Comparison of ENCODE assay signal across 19 cellular contexts in the genomic region with DNA sequence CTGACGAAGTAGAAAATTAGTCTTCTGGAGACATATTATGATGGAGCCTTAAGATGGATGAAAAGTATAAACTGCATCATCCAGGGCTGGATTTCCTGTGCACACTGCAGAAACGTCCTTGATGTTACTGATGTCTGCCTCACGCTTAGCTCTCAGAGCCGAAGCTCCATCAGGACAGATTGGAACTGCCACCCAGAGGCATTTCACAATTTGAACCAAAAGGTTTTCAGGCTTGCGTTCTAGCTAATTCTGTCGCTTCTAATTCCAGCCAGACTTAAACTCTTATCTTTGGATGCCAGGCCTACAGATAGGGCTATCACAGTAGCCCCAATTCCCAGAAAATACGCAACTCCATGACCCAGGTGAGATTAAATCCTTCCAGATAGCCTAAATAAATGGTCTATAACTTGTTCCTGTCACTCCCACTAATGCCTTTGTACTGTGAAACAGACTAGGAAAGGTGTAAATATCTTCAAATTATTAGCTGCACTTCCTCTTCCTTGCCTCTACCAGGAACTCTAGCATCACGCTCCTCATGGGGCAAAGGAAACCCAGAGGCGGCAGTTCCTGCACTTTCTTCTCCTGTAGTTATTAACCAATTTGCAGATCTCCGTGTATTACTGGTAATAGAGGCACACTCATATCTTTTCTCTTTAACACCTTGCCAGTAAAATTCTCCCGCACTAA.
DNase-seq lines count a peak whose midpoint lies in the region; ATAC-seq, FAIRE-seq and TF ChIP-seq lines count a peak whose summit lies in the region.
"Had no signal": no experiment of that assay in that cellular context is flagged by ENCODE, and none has a peak within 500 bp of the region (broad histone marks: within the 10 kb centered on the region; RNA-seq: fewer than 3 reads in every experiment).

No MANE protein-coding gene starts in this region.

- H2BK120ac ChIP-seq in mesendoderm (ENCODE audit: low read depth, low read length) = no peak overlapping the region

- no peak overlapping the region for H3K4ac ChIP-seq in mesendoderm (ENCODE audit: low read depth, low read length)

- peak in 6 of 8 donors; percentile 42 to 88 (median 62) for ATAC-seq in heart right ventricle
- ATAC-seq in K562 = no peak
- ATAC-seq: HCT116 had no signal

- H2AK5ac ChIP-seq in mesendoderm (ENCODE audit: low read length) = no peak overlapping the region

- H3K9ac ChIP-seq in K562 (ENCODE audit: insufficient read depth in 1 of 2, low read depth in 2 of 2, low read length in 2 of 2) = no peak overlapping the region
- no peak overlapping the region for H3K9ac ChIP-seq in mesendoderm (ENCODE audit: low read length)

- TF ChIP-seq EP300 in K562 (IDR thresholded peaks at IDR 0.05; ENCODE audit: low read length) = no peak
- no peak for TF ChIP-seq EP300 in ovary (IDR thresholded peaks at IDR 0.05)

- no peak for DNase-seq in heart right ventricle
- no peak for DNase-seq in cardiac septum (ENCODE audit: low spot score)
- DNase-seq in K562 (ENCODE audit: extremely low read depth in 1 of 4, low spot score in 3 of 4) = no peak
- DNase-seq in mesendoderm = peak; percentile 40
- no peak for DNase-seq in ovary
- DNase-seq in NCI-H2107 treated with DMSO at 0.1 percent for 48 hours (lab: John Stamatoyannopoulos, UW; ENCODE audit: unreplicated experiment) = no peak
- DNase-seq: ACHN; Caco-2; CD4-positive, alpha-beta T cell; GDM1; GOT3; H7; HFFc6 had no signal

- TF ChIP-seq CTCF in heart right ventricle (IDR thresholded peaks at IDR 0.05) (no peak), K562 (IDR thresholded peaks at IDR 0.05 in 2 of 3, conservative IDR thresholded peaks at IDR 0.05 in 1 of 3; ENCODE audit: insufficient read depth in 2 of 3, low read depth in 1 of 3, low read length in 3 of 3) (no peak), ovary (IDR thresholded peaks at IDR 0.05) (no peak)

- H3K27me3 ChIP-seq in heart right ventricle (no peaks in the 10 kb centered on the region), K562 (ENCODE audit: control insufficient read depth in 2 of 2, insufficient read depth in 2 of 2, low read length in 2 of 2) (no peaks in the 10 kb centered on the region), mesendoderm (ENCODE audit: insufficient read depth, low read length, poor library complexity) (no peaks in the 10 kb centered on the region), ovary (no peaks in the 10 kb centered on the region)

- BruUV-seq in K562 (replicated peaks; lab: Mats Ljungman, UMichigan) = no TSS peak

- TF ChIP-seq RAD21 in K562 (CRISPR knock-in tag; conservative IDR thresholded peaks at IDR 0.05 in 1 of 2, IDR thresholded peaks at IDR 0.05 in 1 of 2) = no peak

- no peak overlapping the region for H3K56ac ChIP-seq in mesendoderm (ENCODE audit: low read length)

- no peak overlapping the region for H3K4me3 ChIP-seq in heart right ventricle
- H3K4me3 ChIP-seq in K562 = no peak overlapping the region
- no peak overlapping the region for H3K4me3 ChIP-seq in mesendoderm (ENCODE audit: low read length)
- no peak overlapping the region for H3K4me3 ChIP-seq in ovary

- H4K20me1 ChIP-seq in K562 (replicated peaks; ENCODE audit: control insufficient read depth, insufficient read depth, low read length) = no peaks in the 10 kb centered on the region

- 54 to 69% methylated on average over 11 of the region's 11 CpGs for WGBS in heart right ventricle, 2 donors
- WGBS in K562 (ENCODE audit: insufficient coverage, low coverage, missing lambda C conversion rate) = 1% methylated on average over 11 of the region's 11 CpGs
- WGBS in mesendoderm (ENCODE audit: extremely low coverage, insufficient coverage, low lambda C conversion rate) = no CpG with 5 or more reads among the region's 11 CpGs
- WGBS in ovary, 3 donors = 88 to 93% (median 88%) methylated on average over 11 of the region's 11 CpGs

- intact Hi-C loops in heart right ventricle (cut with DNase I) (no loop called here), cardiac septum (cut with DNase I) (no loop called here), K562 (cut with micrococcal nuclease) (no loop called here), ovary (cut with DNase I) (no loop called here)

- H4K8ac ChIP-seq in mesendoderm (ENCODE audit: low read depth, low read length) = no peak overlapping the region

- no peak overlapping the region for H2BK5ac ChIP-seq in mesendoderm (ENCODE audit: low read length)

- no peaks in the 10 kb centered on the region for H3K9me1 ChIP-seq in K562 (ENCODE audit: control insufficient read depth, insufficient read depth, low read length)

- in situ Hi-C loops in K562 (cut with MboI) = no loop called here

- H3K9me3 ChIP-seq in heart right ventricle (peaks cover 0 to 2% (median 0%) of the 10 kb centered on the region in 11 donors), K562 (replicated peaks; ENCODE audit: control insufficient read depth, insufficient read depth, low read depth, low read length) (no peaks in the 10 kb centered on the region), ovary (no peaks in the 10 kb centered on the region)
- H3K9me3 ChIP-seq: Caco-2 had no signal

- no peak overlapping the region for H2AFZ ChIP-seq in K562 (ENCODE audit: low read depth, low read length)

- TF ChIP-seq POLR2A in K562 (conservative IDR thresholded peaks at IDR 0.05) (no peak), ovary (IDR thresholded peaks at IDR 0.05) (no peak)

- FAIRE-seq in K562 (lab: Jason Lieb, UNC) = no peak
- FAIRE-seq: D721Med, GM12892, GM18507 had no signal

- H3K79me2 ChIP-seq in K562 (ENCODE audit: control insufficient read depth, insufficient read depth, low read length) = no peaks in the 10 kb centered on the region
- H3K79me2 ChIP-seq in mesendoderm (ENCODE audit: control insufficient read depth, insufficient read depth, low read length) = no peaks in the 10 kb centered on the region

- no peak overlapping the region for H3K27ac ChIP-seq in heart right ventricle
- H3K27ac ChIP-seq in K562 (ENCODE audit: extremely low read depth, low read depth, low read length) = no peak overlapping the region
- H3K27ac ChIP-seq in mesendoderm (ENCODE audit: low read depth, low read length) = no peak overlapping the region
- no peak overlapping the region for H3K27ac ChIP-seq in ovary
- H3K27ac ChIP-seq: C4-2B, HL-60 had no signal

- H4K5ac ChIP-seq in mesendoderm (ENCODE audit: low read length) = no peak overlapping the region

- no peak overlapping the region for H3K23ac ChIP-seq in mesendoderm (ENCODE audit: low read length)

- no peaks in the 10 kb centered on the region for H3K36me3 ChIP-seq in heart right ventricle
- no peaks in the 10 kb centered on the region for H3K36me3 ChIP-seq in K562 (ENCODE audit: control insufficient read depth, insufficient read depth, low read length)
- no peaks in the 10 kb centered on the region for H3K36me3 ChIP-seq in mesendoderm (ENCODE audit: control insufficient read depth, insufficient read depth, low read length)
- H3K36me3 ChIP-seq in ovary = no peaks in the 10 kb centered on the region

- H3K4me2 ChIP-seq in K562 (ENCODE audit: insufficient read depth, low read length) (no peak overlapping the region), mesendoderm (ENCODE audit: low read length) (no peak overlapping the region)

- CTCF ChIA-PET in K562 (lab: Yijun Ruan, JAX; ENCODE audit: low intra/inter-chr PET ratio) = no interaction called here

- no peaks in the 10 kb centered on the region for H3K79me1 ChIP-seq in mesendoderm (ENCODE audit: low read length)

- POLR2A ChIA-PET in K562 (lab: Yijun Ruan, JAX) = no interaction called here

- H2BK15ac ChIP-seq in mesendoderm (replicated peaks; ENCODE audit: low read depth) = no peak overlapping the region

- peaks cover 0 to 17% (median 5%) of the 10 kb centered on the region in 9 donors for H3K4me1 ChIP-seq in heart right ventricle
- no peaks in the 10 kb centered on the region for H3K4me1 ChIP-seq in K562 (replicated peaks in 1 of 2; ENCODE audit: control insufficient read depth in 2 of 2, insufficient read depth in 2 of 2, low read length in 2 of 2)
- H3K4me1 ChIP-seq in mesendoderm (ENCODE audit: control insufficient read depth, low read depth, low read length) = no peaks in the 10 kb centered on the region
- H3K4me1 ChIP-seq in ovary (ENCODE audit: insufficient read depth) = no peaks in the 10 kb centered on the region

- no peak overlapping the region for H3K18ac ChIP-seq in mesendoderm (ENCODE audit: low read length)

TF ChIP-seq in K562, 482 proteins besides CTCF, POLR2A, EP300 and RAD21 (continues in another document):
- TF ChIP-seq RFX5 (IDR thresholded peaks at IDR 0.05; ENCODE audit: low read depth, low read length) (no peak), BMI1 (IDR thresholded peaks at IDR 0.05; ENCODE audit: low read length) (no peak), TAL1 (IDR thresholded peaks at IDR 0.05) (peak; percentile 28; the same call in 1 of the 2 replicates), ZBTB33 (CRISPR knock-in tag; IDR thresholded peaks at IDR 0.05) (no peak), ZNF354B (CRISPR knock-in tag; IDR thresholded peaks at IDR 0.05) (no peak), CBFA2T3 (IDR thresholded peaks at IDR 0.05) (peak; percentile 22; the same call in 1 of the 2 replicates), BRF2 (IDR thresholded peaks at IDR 0.05; ENCODE audit: borderline replicate concordance, insufficient read depth, insufficient read length) (no peak), ZNF175 (CRISPR knock-in tag; IDR thresholded peaks at IDR 0.05; ENCODE audit: low read depth) (no peak), ETS2 (tag; IDR thresholded peaks at IDR 0.05; ENCODE audit: borderline replicate concordance, poor library complexity, severe bottlenecking) (no peak)
